9 cellular contexts compared by ENCODE assay signal in the genomic region with DNA sequence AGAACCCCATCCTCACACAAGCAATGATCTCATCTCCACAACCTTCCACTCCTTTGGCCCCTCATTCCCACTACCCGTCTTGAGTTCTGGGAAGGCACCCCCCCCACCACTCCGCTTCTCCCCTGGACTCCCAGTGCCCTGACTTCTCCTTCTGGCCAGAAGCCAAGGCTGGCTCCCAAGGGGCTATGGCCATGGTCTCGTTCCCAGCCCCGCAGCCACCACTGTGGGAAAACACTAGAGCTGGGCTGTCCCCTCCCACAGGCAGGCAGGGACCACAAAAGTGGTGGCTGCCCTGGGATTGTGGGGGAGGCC. TPM values are rescaled to one million over a fixed set of nuclear protein-coding genes. Genes with fewer than 3 reads are reported as not detected.
A peak's percentile ranks its signal among the peaks of the same experiment; 100 is the strongest.
DNase-seq lines count a peak whose midpoint lies in the region; ATAC-seq and TF ChIP-seq lines count a peak whose summit lies in the region.
"Had no signal": no experiment of that assay in that cellular context is flagged by ENCODE, and none has a peak within 500 bp of the region (broad histone marks: within the 10 kb centered on the region; RNA-seq: fewer than 3 reads in every experiment).

No MANE protein-coding gene starts in this region.

- no peaks in the 10 kb centered on the region for H3K9me3 Mint-ChIP-seq in activated CD4-positive, alpha-beta T cell treated with anti-CD3 and anti-CD28 coated beads, Interleukin-2, amount 10 ng/mL, durations not matched to agents 7 days and 5 days

- peak in 1 of 2 donors; percentile 44 for TF ChIP-seq EP300 in tibial nerve (IDR thresholded peaks at IDR 0.05)

- H3K27me3 ChIP-seq in mesendoderm (ENCODE audit: insufficient read depth, low read length, poor library complexity) = no peaks in the 10 kb centered on the region
- no peaks in the 10 kb centered on the region for H3K27me3 ChIP-seq in tibial nerve

- no peak overlapping the region for H3K18ac ChIP-seq in mesendoderm (ENCODE audit: low read length)

- DNase-seq in activated CD4-positive, alpha-beta T cell treated with anti-CD3 and anti-CD28 coated beads, Interleukin-2, amount 10 ng/mL, durations not matched to agents 7 days and 5 days = no peak
- DNase-seq in activated CD4-positive, alpha-beta T cell treated with anti-CD3 and anti-CD28 coated beads for 4 hours = no peak
- DNase-seq in astrocyte of the hippocampus (ENCODE audit: low read depth, low spot score) (peak; percentile 30), mesendoderm (no peak), tibial nerve (ENCODE audit: low spot score in 2 of 2) (peak in 1 of 2 donors; percentile 52), NCI-H510A (lab: John Stamatoyannopoulos, UW) (no peak), inferior parietal cortex (ENCODE audit: extremely low spot score) (no peak)
- DNase-seq: activated naive CD4-positive, alpha-beta T cell had no signal

- H3K27ac Mint-ChIP-seq in activated CD4-positive, alpha-beta T cell treated with anti-CD3 and anti-CD28 coated beads, Interleukin-2, amount 10 ng/mL, durations not matched to agents 7 days and 5 days = peak overlapping the region; percentile 75

- H2BK5ac ChIP-seq in mesendoderm (ENCODE audit: low read length) = no peak overlapping the region

- ATAC-seq in HG03460 (IDR thresholded peaks at IDR 0.05; ENCODE audit: unreplicated experiment) = no peak

- no peak overlapping the region for H3K4me2 ChIP-seq in mesendoderm (ENCODE audit: low read length)

- no peaks in the 10 kb centered on the region for H3K79me2 ChIP-seq in mesendoderm (ENCODE audit: control insufficient read depth, insufficient read depth, low read length)

- no CpG with 5 or more reads among the region's 4 CpGs for WGBS in mesendoderm (ENCODE audit: extremely low coverage, insufficient coverage, low lambda C conversion rate)
- WGBS in tibial nerve, 2 donors = 17 to 23% methylated on average over 4 of the region's 4 CpGs

- no peak overlapping the region for H2BK15ac ChIP-seq in mesendoderm (replicated peaks; ENCODE audit: low read depth)

- H3K4me3 Mint-ChIP-seq in activated CD4-positive, alpha-beta T cell treated with anti-CD3 and anti-CD28 coated beads, Interleukin-2, amount 10 ng/mL, durations not matched to agents 7 days and 5 days = peak overlapping the region; percentile 84

- peaks cover 7% of the 10 kb centered on the region for H3K79me1 ChIP-seq in mesendoderm (ENCODE audit: low read length)

- H3K27ac ChIP-seq in mesendoderm (ENCODE audit: low read depth, low read length) (peak overlapping the region; percentile 26), tibial nerve (peak overlapping the region; percentile 84 to 99 (median 96))

- no peaks in the 10 kb centered on the region for H3K9me3 ChIP-seq in tibial nerve

- peaks cover 26% of the 10 kb centered on the region for H3K36me3 Mint-ChIP-seq in activated CD4-positive, alpha-beta T cell treated with anti-CD3 and anti-CD28 coated beads, Interleukin-2, amount 10 ng/mL, durations not matched to agents 7 days and 5 days (ENCODE audit: low read depth)

- CTCF ChIA-PET in activated CD4-positive, alpha-beta T cell treated with anti-CD3 and anti-CD28 coated beads, Interleukin-2, amount 10 ng/mL, durations not matched to agents 7 days and 5 days (lab: Charles Lee) = interaction anchor here (1.6 to 3.4 kb wide), 7 partner anchors 9 to 104 kb away, joined by 7 to 26 read pairs (median 15); no protein-coding TSS in a partner anchor

- peak overlapping the region; percentile 0 for H3K23ac ChIP-seq in mesendoderm (ENCODE audit: low read length)

- no peaks in the 10 kb centered on the region for H3K27me3 Mint-ChIP-seq in activated CD4-positive, alpha-beta T cell treated with anti-CD3 and anti-CD28 coated beads, Interleukin-2, amount 10 ng/mL, durations not matched to agents 7 days and 5 days

- peak overlapping the region; percentile 75 for H3K56ac ChIP-seq in mesendoderm (ENCODE audit: low read length)

- TF ChIP-seq POLR2A in tibial nerve (IDR thresholded peaks at IDR 0.05) = no peak

- POLR2A ChIA-PET in activated CD4-positive, alpha-beta T cell treated with anti-CD3 and anti-CD28 coated beads, Interleukin-2, amount 10 ng/mL, durations not matched to agents 7 days and 5 days (lab: Charles Lee) = no interaction called here

- H3K4me1 Mint-ChIP-seq in activated CD4-positive, alpha-beta T cell treated with anti-CD3 and anti-CD28 coated beads, Interleukin-2, amount 10 ng/mL, durations not matched to agents 7 days and 5 days = peaks cover 49% of the 10 kb centered on the region

- H3K4me3 ChIP-seq in mesendoderm (ENCODE audit: low read length) = no peak overlapping the region
- H3K4me3 ChIP-seq in tibial nerve = peak overlapping the region in 2 of 4 donors; percentile 80 to 86

- H3K4ac ChIP-seq in mesendoderm (ENCODE audit: low read depth, low read length) = no peak overlapping the region

- no peak overlapping the region for H4K8ac ChIP-seq in mesendoderm (ENCODE audit: low read depth, low read length)

- no peak overlapping the region for H2BK120ac ChIP-seq in mesendoderm (ENCODE audit: low read depth, low read length)

- H3K4me1 ChIP-seq in mesendoderm (ENCODE audit: control insufficient read depth, low read depth, low read length) = peaks cover 5% of the 10 kb centered on the region
- peaks cover 0 to 74% (median 28%) of the 10 kb centered on the region in 4 donors for H3K4me1 ChIP-seq in tibial nerve

- no peak overlapping the region for H2AK5ac ChIP-seq in mesendoderm (ENCODE audit: low read length)

- peak overlapping the region; percentile 62 for H3K9ac ChIP-seq in mesendoderm (ENCODE audit: low read length)

- TF ChIP-seq CTCF in tibial nerve (IDR thresholded peaks at IDR 0.05) = no peak

- H4K5ac ChIP-seq in mesendoderm (ENCODE audit: low read length) = no peak overlapping the region

- peaks cover 23% of the 10 kb centered on the region for H3K36me3 ChIP-seq in mesendoderm (ENCODE audit: control insufficient read depth, insufficient read depth, low read length)
- H3K36me3 ChIP-seq in tibial nerve = peaks cover 0 to 45% (median 18%) of the 10 kb centered on the region in 3 donors

RNA-seq across cellular contexts. Expression of a gene that starts 1.5 kb away (rescaled TPM):
- total RNA-seq in activated CD4-positive, alpha-beta T cell treated with anti-CD3 and anti-CD28 coated beads, Interleukin-2, amount 10 ng/mL, durations not matched to agents 7 days and 5 days = 10 to 100 TPM; 32.8 to 35.8 TPM
- 14.2 TPM for polyA plus RNA-seq in mesendoderm (2013, experiment 1 of 2)
- 13.8 TPM for polyA plus RNA-seq in mesendoderm (2013, experiment 2 of 2)
- 10 to 100 TPM; 13.8 to 23.7 (median 19.5) TPM for total RNA-seq in tibial nerve

RNA-seq across cellular contexts. Expression of a gene that starts 10.6 kb away (rescaled TPM):
- total RNA-seq in activated CD4-positive, alpha-beta T cell treated with anti-CD3 and anti-CD28 coated beads, Interleukin-2, amount 10 ng/mL, durations not matched to agents 7 days and 5 days = 10 to 100 TPM; 25.5 to 35.4 TPM
- polyA plus RNA-seq in mesendoderm (2013, experiment 1 of 2) = 32.1 TPM
- 31.2 TPM for polyA plus RNA-seq in mesendoderm (2013, experiment 2 of 2)
- 100 to 1,000 TPM; 120 to 181 (median 147) TPM for total RNA-seq in tibial nerve

RNA-seq across cellular contexts. Expression of a gene that starts 15.5 kb away (rescaled TPM):
- 10 to 100 TPM; 17.0 to 17.3 TPM for total RNA-seq in activated CD4-positive, alpha-beta T cell treated with anti-CD3 and anti-CD28 coated beads, Interleukin-2, amount 10 ng/mL, durations not matched to agents 7 days and 5 days
- polyA plus RNA-seq in mesendoderm (2013, experiment 1 of 2) = 0.86 TPM
- polyA plus RNA-seq in mesendoderm (2013, experiment 2 of 2) = 1.7 TPM
- 10 to 100 TPM in 2 of 4 donors, 1 to 10 TPM in 2; 6.1 to 23.1 (median 11.2) TPM for total RNA-seq in tibial nerve

RNA-seq across cellular contexts. Expression of a gene that starts 43.2 kb away (rescaled TPM):
- 10 to 100 TPM; 31.4 to 41.5 TPM for total RNA-seq in activated CD4-positive, alpha-beta T cell treated with anti-CD3 and anti-CD28 coated beads, Interleukin-2, amount 10 ng/mL, durations not matched to agents 7 days and 5 days
- polyA plus RNA-seq in mesendoderm (2013, experiment 1 of 2) = 10.9 TPM
- 10.7 TPM for polyA plus RNA-seq in mesendoderm (2013, experiment 2 of 2)
- 10 to 100 TPM; 21.8 to 27.8 (median 22.9) TPM for total RNA-seq in tibial nerve
